5 cellular contexts compared by ENCODE assay signal in genomic region chr22:44846726-44847275, GRCh38.
"Had no signal": no experiment of that assay in that cellular context is flagged by ENCODE, and none has a peak within 500 bp of the region (broad histone marks: within the 10 kb centered on the region; RNA-seq: fewer than 3 reads in every experiment).

No MANE protein-coding gene starts in this region.

- H3K4me3 Mint-ChIP-seq: GM23338, H9 had no signal

- H3K27ac Mint-ChIP-seq: GM23338, H9 had no signal

- ATAC-seq: GM23338, K562 had no signal

- H3K4me1 Mint-ChIP-seq: GM23338, H9 had no signal

- H3K4me2 ChIP-seq: GM23338 had no signal

- H3K4me3 ChIP-seq: GM23338, K562 had no signal

- H2AFZ ChIP-seq: GM23338 had no signal

- DNase-seq: H9, HCEC 1CT, IMR-90 had no signal
